1 cellular context compared by ENCODE assay signal in the genomic region with DNA sequence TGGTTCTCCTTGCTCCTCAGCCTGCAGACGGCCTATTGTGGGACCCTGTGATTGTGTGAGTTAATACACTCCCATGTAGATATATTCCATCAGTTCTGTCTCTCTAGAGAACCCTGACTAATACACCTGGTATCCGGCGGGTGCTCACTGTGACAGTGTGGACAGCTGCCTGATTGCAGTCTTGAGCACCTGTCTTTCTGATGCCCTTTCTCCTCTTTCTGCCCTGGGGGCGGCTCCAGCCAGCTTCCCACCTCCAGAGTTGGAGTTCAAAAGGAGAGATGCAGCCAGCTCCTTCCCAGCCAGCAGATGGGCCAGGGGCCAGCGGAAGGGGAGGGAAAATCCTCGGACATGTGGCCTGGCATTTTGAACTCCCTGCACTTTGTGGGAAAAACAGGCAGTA.
TF ChIP-seq lines count a peak whose summit lies in the region.

No MANE protein-coding gene starts in this region.

TF ChIP-seq in HepG2, 621 proteins besides CTCF, POLR2A, EP300 and RAD21 (continued from another document):
- TF ChIP-seq, protein P1, sequence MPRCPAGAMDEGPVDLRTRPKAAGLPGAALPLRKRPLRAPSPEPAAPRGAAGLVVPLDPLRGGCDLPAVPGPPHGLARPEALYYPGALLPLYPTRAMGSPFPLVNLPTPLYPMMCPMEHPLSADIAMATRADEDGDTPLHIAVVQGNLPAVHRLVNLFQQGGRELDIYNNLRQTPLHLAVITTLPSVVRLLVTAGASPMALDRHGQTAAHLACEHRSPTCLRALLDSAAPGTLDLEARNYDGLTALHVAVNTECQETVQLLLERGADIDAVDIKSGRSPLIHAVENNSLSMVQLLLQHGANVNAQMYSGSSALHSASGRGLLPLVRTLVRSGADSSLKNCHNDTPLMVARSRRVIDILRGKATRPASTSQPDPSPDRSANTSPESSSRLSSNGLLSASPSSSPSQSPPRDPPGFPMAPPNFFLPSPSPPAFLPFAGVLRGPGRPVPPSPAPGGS (CRISPR knock-in tag; IDR thresholded peaks at IDR 0.05) = no peak
- no peak for TF ChIP-seq MEIS2 (CRISPR knock-in tag; IDR thresholded peaks at IDR 0.05)
- no peak for TF ChIP-seq NR1H2 (CRISPR knock-in tag; IDR thresholded peaks at IDR 0.05; ENCODE audit: borderline replicate concordance, low read depth)
- TF ChIP-seq ISX (CRISPR knock-in tag; conservative IDR thresholded peaks at IDR 0.05) = no peak
- no peak for TF ChIP-seq ZNF484 (CRISPR knock-in tag; IDR thresholded peaks at IDR 0.05; ENCODE audit: borderline replicate concordance, low read depth)
- TF ChIP-seq ATM (IDR thresholded peaks at IDR 0.05; ENCODE audit: borderline replicate concordance) = no peak
- no peak for TF ChIP-seq RELA (CRISPR knock-in tag; IDR thresholded peaks at IDR 0.05)
- TF ChIP-seq MATR3 (CRISPR knock-in tag; IDR thresholded peaks at IDR 0.05) = no peak
- no peak for TF ChIP-seq ZNF274 (CRISPR knock-in tag; IDR thresholded peaks at IDR 0.05)
- no peak for TF ChIP-seq SNAI1 (CRISPR knock-in tag; IDR thresholded peaks at IDR 0.05; ENCODE audit: borderline replicate concordance)
- TF ChIP-seq, protein P2, sequence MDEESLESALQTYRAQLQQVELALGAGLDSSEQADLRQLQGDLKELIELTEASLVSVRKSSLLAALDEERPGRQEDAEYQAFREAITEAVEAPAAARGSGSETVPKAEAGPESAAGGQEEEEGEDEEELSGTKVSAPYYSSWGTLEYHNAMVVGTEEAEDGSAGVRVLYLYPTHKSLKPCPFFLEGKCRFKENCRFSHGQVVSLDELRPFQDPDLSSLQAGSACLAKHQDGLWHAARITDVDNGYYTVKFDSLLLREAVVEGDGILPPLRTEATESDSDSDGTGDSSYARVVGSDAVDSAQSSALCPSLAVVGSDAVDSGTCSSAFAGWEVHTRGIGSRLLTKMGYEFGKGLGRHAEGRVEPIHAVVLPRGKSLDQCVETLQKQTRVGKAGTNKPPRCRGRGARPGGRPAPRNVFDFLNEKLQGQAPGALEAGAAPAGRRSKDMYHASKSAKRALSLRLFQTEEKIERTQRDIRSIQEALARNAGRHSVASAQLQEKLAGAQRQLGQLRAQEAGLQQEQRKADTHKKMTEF (CRISPR knock-in tag; IDR thresholded peaks at IDR 0.05) = no peak
- no peak for TF ChIP-seq RFXAP (CRISPR knock-in tag; IDR thresholded peaks at IDR 0.05; ENCODE audit: borderline replicate concordance)
TF ChIP-seq in HepG2: peak in this region for 0.
